In genomic region chr12:65327207-65328076, GRCh38 we compare ENCODE assay signal across 15 cellular contexts. TPM values are rescaled to one million over a fixed set of nuclear protein-coding genes. Genes with fewer than 3 reads are reported as not detected.
DNase-seq lines count a peak whose midpoint lies in the region; ATAC-seq and TF ChIP-seq lines count a peak whose summit lies in the region.
"Had no signal": no experiment of that assay in that cellular context is flagged by ENCODE, and none has a peak within 500 bp of the region (broad histone marks: within the 10 kb centered on the region; RNA-seq: fewer than 3 reads in every experiment).

No MANE protein-coding gene starts in this region.

- H3K27me3 ChIP-seq in SJCRH30: no peaks in the 10 kb centered on the region
- H3K27me3 ChIP-seq: neutrophil had no signal

- no peaks in the 10 kb centered on the region for H3K27me3 Mint-ChIP-seq in osteocyte (ENCODE audit: unreplicated experiment)

- TF ChIP-seq CTCF in fibroblast of pulmonary artery (IDR thresholded peaks at IDR 0.05; ENCODE audit: low read length, missing control alignments) (no peak), osteocyte (IDR thresholded peaks at IDR 0.05) (no peak)

- H3K27ac Mint-ChIP-seq in osteocyte (ENCODE audit: unreplicated experiment): peak overlapping the region; percentile 91
- H3K27ac Mint-ChIP-seq: activated CD4-positive, alpha-beta memory T cell treated with anti-CD3 and anti-CD28 coated beads for 36 hours; activated naive CD4-positive, alpha-beta T cell treated with anti-CD3 and anti-CD28 coated beads for 36 hours; CD8-positive, alpha-beta T cell had no signal

- ATAC-seq in GM21576 (IDR thresholded peaks at IDR 0.05; ENCODE audit: unreplicated experiment) (no peak), GM21619 (IDR thresholded peaks at IDR 0.05; ENCODE audit: unreplicated experiment) (no peak)
- ATAC-seq: CD8-positive, alpha-beta T cell had no signal

- H3K9me3 ChIP-seq in SJCRH30 (replicated peaks): no peaks in the 10 kb centered on the region
- H3K9me3 ChIP-seq: neutrophil had no signal

- peaks cover 55% of the 10 kb centered on the region for H3K4me1 ChIP-seq in SJCRH30

- no peaks in the 10 kb centered on the region for H3K9me3 Mint-ChIP-seq in osteocyte (ENCODE audit: unreplicated experiment)
- H3K9me3 Mint-ChIP-seq: activated CD4-positive, alpha-beta memory T cell treated with anti-CD3 and anti-CD28 coated beads for 36 hours; activated naive CD4-positive, alpha-beta T cell treated with anti-CD3 and anti-CD28 coated beads for 36 hours; CD8-positive, alpha-beta T cell had no signal

- DNase-seq in AG20443 (ENCODE audit: low spot score) (peak; percentile 49), SJCRH30 (peak; percentile 23 to 57), fibroblast of pulmonary artery (ENCODE audit: low read depth) (peak; percentile 51), osteocyte (ENCODE audit: extremely low spot score, unreplicated experiment) (no peak), cerebellar nuclear complex (lab: John Stamatoyannopoulos, UW) (no peak)
- no peak for DNase-seq in stimulated activated CD4-positive, alpha-beta T cell treated with anti-CD3 and anti-CD28 coated beads, Interleukin-4, amount 100 ng/mL, for 1 hour
- DNase-seq: activated CD4-positive, alpha-beta memory T cell treated with anti-CD3 and anti-CD28 coated beads for 36 hours; activated naive CD4-positive, alpha-beta T cell treated with anti-CD3 and anti-CD28 coated beads for 36 hours; CD8-positive, alpha-beta T cell; NCI-H1105 treated with DMSO at 0.1 percent for 48 hours; stimulated activated CD4-positive, alpha-beta T cell treated with anti-CD3 and anti-CD28 coated beads, Interleukin-4, amount 100 ng/mL, for 24 hours; T-helper 1 cell had no signal

- peaks cover 3% of the 10 kb centered on the region for H3K36me3 Mint-ChIP-seq in osteocyte (ENCODE audit: unreplicated experiment)
- H3K36me3 Mint-ChIP-seq: activated CD4-positive, alpha-beta memory T cell treated with anti-CD3 and anti-CD28 coated beads for 36 hours; CD8-positive, alpha-beta T cell had no signal

- peak overlapping the region; percentile 31; the same call in 1 of the 2 replicates for H3K27ac ChIP-seq in SJCRH30
- H3K27ac ChIP-seq: neutrophil had no signal

- H3K36me3 ChIP-seq in SJCRH30: no peaks in the 10 kb centered on the region
- H3K36me3 ChIP-seq: neutrophil had no signal

- H3K4me3 ChIP-seq in SJCRH30: no peak overlapping the region
- H3K4me3 ChIP-seq in fibroblast of pulmonary artery (replicated peaks; ENCODE audit: low read depth, low read length): no peak overlapping the region

- H3K4me3 Mint-ChIP-seq in osteocyte (ENCODE audit: unreplicated experiment): peak overlapping the region; percentile 4
- H3K4me3 Mint-ChIP-seq: activated CD4-positive, alpha-beta memory T cell treated with anti-CD3 and anti-CD28 coated beads for 36 hours; activated naive CD4-positive, alpha-beta T cell treated with anti-CD3 and anti-CD28 coated beads for 36 hours; CD8-positive, alpha-beta T cell had no signal

- H3K4me1 Mint-ChIP-seq in osteocyte (ENCODE audit: unreplicated experiment): peaks cover 88% of the 10 kb centered on the region

RNA-seq across cellular contexts. Expression of gene MSRB3, which starts 49.0 kb away (rescaled TPM):
- total RNA-seq in SJCRH30 (2014; rRNA removed; shearing (Covaris generic)): 16.5 and 19.1 TPM in 2 replicates
- total RNA-seq in osteocyte: 75.8 and 77.3 TPM in 2 replicates
- total RNA-seq: activated CD4-positive, alpha-beta memory T cell treated with anti-CD3 and anti-CD28 coated beads for 36 hours; activated naive CD4-positive, alpha-beta T cell treated with anti-CD3 and anti-CD28 coated beads for 36 hours; CD8-positive, alpha-beta T cell had no signal

Comparison
In these comparisons a context has a peak if more than half of its experiments do, and no peak if none do; other contexts are left out.
1. DNase-seq: peak in AG20443 (single experiment), SJCRH30 (2 of 2) and fibroblast of pulmonary artery (single experiment); none in osteocyte (single experiment), stimulated activated CD4-positive, alpha-beta T cell treated with anti-CD3 and anti-CD28 coated beads, Interleukin-4, amount 100 ng/mL, for 1 hour (single experiment) and cerebellar nuclear complex (0 of 2).